In the genomic region with DNA sequence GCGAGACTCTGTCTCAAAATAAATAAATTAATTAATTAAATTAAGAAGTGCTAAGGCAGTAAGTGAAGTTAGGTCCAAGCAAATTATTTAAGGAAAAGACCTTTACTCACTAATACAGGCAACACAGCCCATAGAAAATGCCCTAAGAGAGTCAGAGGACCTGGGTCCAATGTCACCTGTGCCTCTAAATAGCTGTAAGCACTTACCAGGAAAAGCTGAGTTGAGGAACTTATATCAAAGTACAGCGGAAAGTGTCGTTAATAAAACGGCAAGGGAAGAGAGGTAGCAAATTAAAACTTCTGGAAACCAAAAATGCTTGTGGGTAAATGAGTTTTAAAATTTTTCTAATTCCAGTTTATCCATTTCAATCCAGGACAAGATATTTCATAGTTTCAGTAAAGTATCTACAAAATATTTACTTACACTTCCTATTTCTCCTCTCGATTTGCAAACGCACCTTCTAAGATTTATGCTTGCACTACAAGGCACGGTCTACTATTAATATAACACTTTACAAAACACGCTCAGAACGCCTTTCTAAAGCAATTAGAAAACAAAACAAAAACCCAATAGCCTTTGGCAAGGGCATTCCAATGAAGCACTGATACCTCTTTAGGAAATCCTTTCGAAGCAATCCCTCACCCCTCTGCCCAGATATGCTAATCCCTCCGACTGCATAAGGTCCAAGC, we compare ENCODE assay signal across 8 cellular contexts. TPM values are rescaled to one million over a fixed set of nuclear protein-coding genes. Genes with fewer than 3 reads are reported as not detected.
DNase-seq lines count a peak whose midpoint lies in the region; ATAC-seq and TF ChIP-seq lines count a peak whose summit lies in the region.

No MANE protein-coding gene starts in this region.

- TF ChIP-seq CTCF in fibroblast of lung (conservative IDR thresholded peaks at IDR 0.05 in 1 of 2, IDR thresholded peaks at IDR 0.05 in 1 of 2; ENCODE audit: low read depth in 1 of 2, low read length in 2 of 2) (no peak), progenitor cell of endocrine pancreas (IDR thresholded peaks at IDR 0.05; ENCODE audit: unreplicated experiment) (no peak)

- no peaks in the 10 kb centered on the region for H3K9me3 Mint-ChIP-seq in activated CD4-positive, alpha-beta T cell treated with anti-CD3 and anti-CD28 coated beads for 36 hours (ENCODE audit: low read depth)
- H3K9me3 Mint-ChIP-seq in progenitor cell of endocrine pancreas (ENCODE audit: low read depth): no peaks in the 10 kb centered on the region

- intact Hi-C loops in activated CD4-positive, alpha-beta T cell treated with anti-CD3 and anti-CD28 coated beads for 36 hours (cut with DNase I, micrococcal nuclease): loop anchor here (1.0 to 10.0 kb wide), 9 partner anchors 101 to 625 kb away; a partner anchor contains a TSS

- H3K4me3 ChIP-seq in SJSA1: peak overlapping the region; percentile 90
- H3K4me3 ChIP-seq in fibroblast of lung (replicated peaks in 1 of 4; ENCODE audit: control extremely low read depth in 1 of 4, insufficient read depth in 1 of 4, low read depth in 3 of 4, low read length in 4 of 4): peak overlapping the region; percentile 79 to 90 (median 84)

- H3K27ac ChIP-seq in SJSA1 (peak overlapping the region; percentile 90), fibroblast of lung (ENCODE audit: insufficient read depth, low read length) (peak overlapping the region; percentile 88)

- peaks cover 3% of the 10 kb centered on the region for H3K36me3 Mint-ChIP-seq in activated CD4-positive, alpha-beta T cell treated with anti-CD3 and anti-CD28 coated beads for 36 hours (ENCODE audit: low read depth)
- H3K36me3 Mint-ChIP-seq in progenitor cell of endocrine pancreas (ENCODE audit: insufficient read depth): peaks cover 7% of the 10 kb centered on the region

- peak overlapping the region; percentile 88 for H3K4me3 Mint-ChIP-seq in activated CD4-positive, alpha-beta T cell treated with anti-CD3 and anti-CD28 coated beads for 36 hours
- peak overlapping the region; percentile 91 for H3K4me3 Mint-ChIP-seq in progenitor cell of endocrine pancreas (ENCODE audit: low read depth)

- H3K9me3 ChIP-seq in SJSA1 (replicated peaks) (no peaks in the 10 kb centered on the region), fibroblast of lung (ENCODE audit: control insufficient read depth, insufficient read depth, low read depth, low read length) (no peaks in the 10 kb centered on the region)

- peaks cover 34% of the 10 kb centered on the region for H3K4me1 Mint-ChIP-seq in activated CD4-positive, alpha-beta T cell treated with anti-CD3 and anti-CD28 coated beads for 36 hours
- H3K4me1 Mint-ChIP-seq in progenitor cell of endocrine pancreas (ENCODE audit: low read depth): peaks cover 25% of the 10 kb centered on the region

- H3K79me2 ChIP-seq in fibroblast of lung (ENCODE audit: control insufficient read depth, insufficient read depth, low read length): peaks cover 41% of the 10 kb centered on the region

- no peaks in the 10 kb centered on the region for H3K27me3 Mint-ChIP-seq in activated CD4-positive, alpha-beta T cell treated with anti-CD3 and anti-CD28 coated beads for 36 hours
- H3K27me3 Mint-ChIP-seq in progenitor cell of endocrine pancreas: no peaks in the 10 kb centered on the region

- peaks cover 25% of the 10 kb centered on the region for H3K36me3 ChIP-seq in SJSA1
- H3K36me3 ChIP-seq in fibroblast of lung (ENCODE audit: control insufficient read depth, insufficient read depth, low read length): no peaks in the 10 kb centered on the region

- peak overlapping the region; percentile 89 for H3K4me2 ChIP-seq in fibroblast of lung (ENCODE audit: extremely low read depth, insufficient read depth, low read length)

- H2AFZ ChIP-seq in fibroblast of lung (ENCODE audit: low read length): peak overlapping the region; percentile 89

- no peaks in the 10 kb centered on the region for H3K27me3 ChIP-seq in SJSA1 (replicated peaks)
- H3K27me3 ChIP-seq in fibroblast of lung (ENCODE audit: control insufficient read depth, insufficient read depth, low read length): no peaks in the 10 kb centered on the region

- CTCF ChIA-PET in activated CD4-positive, alpha-beta T cell treated with anti-CD3 and anti-CD28 coated beads for 36 hours (lab: Charles Lee): interaction anchor here (0.5 to 2.9 kb wide), 9 partner anchors 10 to 995 kb away, joined by 3 to 11 read pairs (median 4); no protein-coding TSS in a partner anchor

- no peak for DNase-seq in activated CD4-positive, alpha-beta T cell treated with anti-CD3 and anti-CD28 coated beads for 36 hours
- DNase-seq in activated CD4-positive, alpha-beta T cell treated with anti-CD3 and anti-CD28 coated beads, Interleukin-2, amount 50 U/mL, for 48 hours: no peak
- DNase-seq in SJSA1 (ENCODE audit: low read depth in 1 of 2, low spot score in 2 of 2) (no peak), fibroblast of lung (ENCODE audit: low read depth in 2 of 2) (peak in 1 of 2 donors; percentile 15), progenitor cell of endocrine pancreas (ENCODE audit: low spot score, unreplicated experiment) (no peak), activated gamma-delta T cell (lab: John Stamatoyannopoulos, UW) (no peak)

- H3K4me1 ChIP-seq in SJSA1 (replicated peaks) (peaks cover 13% of the 10 kb centered on the region), fibroblast of lung (ENCODE audit: control insufficient read depth, extremely low read depth, insufficient read depth, low read length) (peaks cover 5% of the 10 kb centered on the region)

- no peak for ATAC-seq in activated CD4-positive, alpha-beta T cell treated with anti-CD3 and anti-CD28 coated beads for 36 hours
- ATAC-seq in GM21619 (IDR thresholded peaks at IDR 0.05; ENCODE audit: unreplicated experiment) (no peak), GM21367 (IDR thresholded peaks at IDR 0.05; ENCODE audit: unreplicated experiment) (no peak)

- no peaks in the 10 kb centered on the region for H4K20me1 ChIP-seq in fibroblast of lung (ENCODE audit: control insufficient read depth, extremely low read depth, insufficient read depth, low read length)

- H3K9ac ChIP-seq in fibroblast of lung (ENCODE audit: insufficient read depth, low read length): peak overlapping the region; percentile 96

- POLR2A ChIA-PET in activated CD4-positive, alpha-beta T cell treated with anti-CD3 and anti-CD28 coated beads for 36 hours (lab: Charles Lee): interaction anchor here (0.6 to 1.4 kb wide), 3 partner anchors 9 to 203 kb away, joined by 3 to 4 read pairs (median 3); a partner anchor contains a TSS

- H3K27ac Mint-ChIP-seq in activated CD4-positive, alpha-beta T cell treated with anti-CD3 and anti-CD28 coated beads for 36 hours: peak overlapping the region; percentile 91
- peak overlapping the region; percentile 97 for H3K27ac Mint-ChIP-seq in progenitor cell of endocrine pancreas

RNA-seq across cellular contexts. Expression of a gene that starts 1.0 kb away (rescaled TPM):
- total RNA-seq in activated CD4-positive, alpha-beta T cell treated with anti-CD3 and anti-CD28 coated beads for 36 hours: 10 to 100 TPM; 27.4 to 29.8 TPM
- 33.1 and 42.3 TPM in 2 replicates for total RNA-seq in SJSA1 (2014; rRNA removed; shearing (Covaris generic))
- total RNA-seq in fibroblast of lung (22.6 and 28.2 TPM in 2 replicates), progenitor cell of endocrine pancreas (48.9 and 49.6 TPM in 2 replicates)
- polyA plus RNA-seq in fibroblast of lung: 15.8 and 16.2 TPM in 2 replicates
- polyA plus RNA-seq in fibroblast of lung (2012): 12.9 and 13.9 TPM in 2 replicates
- 3.9 and 7.8 TPM in 2 replicates for polyA minus RNA-seq in fibroblast of lung (ENCODE audit: low replicate concordance)

RNA-seq across cellular contexts. Expression of a gene that starts 5.8 kb away (rescaled TPM):
- 10 to 100 TPM; 65.5 to 95.7 TPM for total RNA-seq in activated CD4-positive, alpha-beta T cell treated with anti-CD3 and anti-CD28 coated beads for 36 hours
- 57.8 and 77.7 TPM in 2 replicates for total RNA-seq in SJSA1 (2014; rRNA removed; shearing (Covaris generic))
- 9.5 and 24.8 TPM in 2 replicates for total RNA-seq in fibroblast of lung
- 10.5 and 28.2 TPM in 2 replicates for polyA plus RNA-seq in fibroblast of lung
- 12.8 and 34.0 TPM in 2 replicates for polyA plus RNA-seq in fibroblast of lung (2012)
- polyA minus RNA-seq in fibroblast of lung (ENCODE audit: low replicate concordance): 2.3 and 2.4 TPM in 2 replicates
- 49.4 and 51.7 TPM in 2 replicates for total RNA-seq in progenitor cell of endocrine pancreas

RNA-seq across cellular contexts. Expression of a gene that starts 43.5 kb away (rescaled TPM):
- under 1 TPM; 0.14 to 0.19 TPM for total RNA-seq in activated CD4-positive, alpha-beta T cell treated with anti-CD3 and anti-CD28 coated beads for 36 hours
- 0.34 and 0.75 TPM in 2 replicates for total RNA-seq in SJSA1 (2014; rRNA removed; shearing (Covaris generic))
- total RNA-seq in fibroblast of lung (9.1 and 9.8 TPM in 2 replicates), progenitor cell of endocrine pancreas (1.7 TPM in 2 replicates)
- 5.2 and 10.2 TPM in 2 replicates for polyA plus RNA-seq in fibroblast of lung
- polyA plus RNA-seq in fibroblast of lung (2012): 3.7 and 7.8 TPM in 2 replicates
- polyA minus RNA-seq in fibroblast of lung (ENCODE audit: low replicate concordance): 4.4 and 14.9 TPM in 2 replicates
